Comparison of ENCODE assay signal across 8 cellular contexts in the genomic region with DNA sequence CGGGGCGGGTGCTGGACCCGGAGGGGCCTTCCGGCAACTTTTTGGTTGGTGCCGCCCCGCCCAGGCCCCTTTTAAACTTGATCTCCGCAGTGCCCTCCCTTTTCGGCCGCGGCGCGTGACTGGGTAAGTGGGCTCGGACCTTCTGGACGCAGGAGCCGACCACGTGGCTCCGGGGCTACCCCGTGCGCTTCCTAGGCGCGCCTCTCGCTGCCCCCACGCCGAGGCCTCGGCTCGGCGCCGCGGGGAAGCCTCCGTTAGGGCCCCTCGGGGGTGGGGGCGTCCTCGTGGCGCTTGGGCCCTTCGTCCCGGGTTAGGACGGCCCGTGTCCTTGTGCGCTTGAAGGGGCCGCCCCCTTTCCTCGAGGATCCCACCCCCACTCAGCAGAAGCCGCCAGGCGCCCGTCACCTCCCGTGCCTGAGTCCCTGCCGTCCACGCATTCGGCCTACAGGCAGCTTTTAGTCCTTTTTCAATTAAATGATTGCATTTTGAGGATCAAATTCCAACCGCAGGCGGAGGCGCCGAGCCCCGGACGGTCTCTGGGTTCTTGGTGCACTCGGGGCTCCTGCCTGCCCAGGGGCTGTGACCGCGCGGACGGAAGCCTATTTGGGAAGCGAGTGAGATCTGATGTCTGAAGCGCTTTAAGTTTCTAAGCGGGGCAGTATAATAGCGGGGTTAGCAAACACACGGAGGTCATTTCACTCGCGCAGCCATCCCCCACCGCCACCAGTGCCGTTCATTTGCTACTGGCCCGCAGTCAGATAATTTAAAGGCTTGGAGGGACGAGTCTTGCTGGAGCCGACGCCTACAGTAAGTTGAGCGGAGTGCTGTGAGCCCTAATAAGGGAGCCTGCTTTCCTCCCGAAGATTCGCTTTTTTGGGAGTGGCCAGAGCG. TPM values are rescaled to one million over a fixed set of nuclear protein-coding genes. Genes with fewer than 3 reads are reported as not detected.
A peak's percentile ranks its signal among the peaks of the same experiment; 100 is the strongest.
DNase-seq lines count a peak whose midpoint lies in the region; ATAC-seq and TF ChIP-seq lines count a peak whose summit lies in the region.

No MANE protein-coding gene starts in this region.

- CTCF ChIA-PET in AG04450 (lab: Charles Lee): interaction anchor here (0.7 to 5.1 kb wide), 9 partner anchors 9 to 294 kb away, joined by 3 to 44 read pairs (median 5); no protein-coding TSS in a partner anchor

- H3K27ac Mint-ChIP-seq in memory B cell: peak overlapping the region; percentile 96

- peaks cover 8% of the 10 kb centered on the region for H3K36me3 Mint-ChIP-seq in memory B cell

- peaks cover 16% of the 10 kb centered on the region for H3K4me1 Mint-ChIP-seq in memory B cell

- TF ChIP-seq CTCF in AG04450 (IDR thresholded peaks at IDR 0.05; ENCODE audit: low read depth, low read length): no peak; the same call in none of the 2 replicates

- H3K27me3 ChIP-seq in AG04450 (ENCODE audit: control insufficient read depth, insufficient read depth, low read length): no peaks in the 10 kb centered on the region

- TF ChIP-seq POLR2A in GM18526 (IDR thresholded peaks at IDR 0.05; ENCODE audit: extremely low read depth, insufficient read length): peak; percentile 97

- no peaks in the 10 kb centered on the region for H3K9me3 Mint-ChIP-seq in memory B cell

- POLR2A ChIA-PET in AG04450 (lab: Yijun Ruan, JAX): interaction anchor here (0.6 to 2.1 kb wide), 2 partner anchors 128 to 293 kb away, joined by 3 to 19 read pairs; partner anchors contain the start of gene IL6

- peak overlapping the region; percentile 69 for H3K4me3 ChIP-seq in AG04450 (ENCODE audit: low read depth, low read length)

- H3K9me3 ChIP-seq in AG04450 (ENCODE audit: control insufficient read depth, insufficient read depth, low read length): no peaks in the 10 kb centered on the region; the same call in 1 of the 2 replicates

- no peaks in the 10 kb centered on the region for H3K27me3 Mint-ChIP-seq in memory B cell

- DNase-seq in AG04450 (ENCODE audit: low read depth, low spot score) (no peak), NCI-H446 treated with DMSO at 0.1 percent for 48 hours (lab: John Stamatoyannopoulos, UW) (peak; percentile 72), memory B cell (ENCODE audit: low spot score in 2 of 2) (no peak)
- DNase-seq in activated CD4-positive, alpha-beta T cell treated with anti-CD3 and anti-CD28 coated beads, Interleukin-2, amount 50 U/mL, for 4 hours: peak; percentile 11 to 72
- peak; percentile 71 for DNase-seq in effector CD4-positive, alpha-beta T cell
- DNase-seq in stimulated activated CD8-positive, alpha-beta memory T cell treated with anti-CD3 and anti-CD28 coated beads, Interleukin-12 subunit alpha, Interleukin-12 subunit beta, amount 100 ng/mL, for 4 hours (ENCODE audit: low read depth): peak; percentile 71

- peak overlapping the region; percentile 95 for H3K4me3 Mint-ChIP-seq in memory B cell

- ATAC-seq in HG03045 (IDR thresholded peaks at IDR 0.05; ENCODE audit: unreplicated experiment) (peak; percentile 79), memory B cell (ENCODE audit: low read depth) (peak; percentile 41)

- H3K27ac ChIP-seq in AG04450 (ENCODE audit: low read depth, low read length): peak overlapping the region; percentile 93

RNA-seq across cellular contexts. Expression of gene TOMM7, which starts 31.8 kb away (rescaled TPM):
- 390 and 549 TPM in 2 replicates for polyA plus RNA-seq in AG04450 (2011; rRNA removed)
- polyA minus RNA-seq in AG04450 (2011; rRNA and poly(A)+ RNA removed): 95.8 and 143 TPM in 2 replicates

Comparison
In these comparisons a context has a peak if more than half of its experiments do, and no peak if none do; other contexts are left out.
1. DNase-seq: peak in NCI-H446 treated with DMSO at 0.1 percent for 48 hours (single experiment), activated CD4-positive, alpha-beta T cell treated with anti-CD3 and anti-CD28 coated beads, Interleukin-2, amount 50 U/mL, for 4 hours (2 of 2), effector CD4-positive, alpha-beta T cell (single experiment) and stimulated activated CD8-positive, alpha-beta memory T cell treated with anti-CD3 and anti-CD28 coated beads, Interleukin-12 subunit alpha, Interleukin-12 subunit beta, amount 100 ng/mL, for 4 hours (single experiment); none in AG04450 (single experiment) and memory B cell (0 of 2).